In genomic region chr18:32431753-32432152, GRCh38 we compare ENCODE assay signal across 9 cellular contexts. TPM values are rescaled to one million over a fixed set of nuclear protein-coding genes. Genes with fewer than 3 reads are reported as not detected.
"Had no signal": no experiment of that assay in that cellular context is flagged by ENCODE, and none has a peak within 500 bp of the region (broad histone marks: within the 10 kb centered on the region; RNA-seq: fewer than 3 reads in every experiment).

No MANE protein-coding gene starts in this region.

- FAIRE-seq: G401.6, GM12878, GM12891, GM12892, GM18507, GM19239 had no signal

- ATAC-seq: GM12878 had no signal

- H3K4me3 ChIP-seq: GM12878 had no signal

- DNase-seq: GDM1, GF-D8 had no signal

RNA-seq across cellular contexts. Expression of gene GAREM1, which starts 38.9 kb away (rescaled TPM):
- total RNA-seq: G401 had no signal
